9 cellular contexts compared by ENCODE assay signal in the genomic region with DNA sequence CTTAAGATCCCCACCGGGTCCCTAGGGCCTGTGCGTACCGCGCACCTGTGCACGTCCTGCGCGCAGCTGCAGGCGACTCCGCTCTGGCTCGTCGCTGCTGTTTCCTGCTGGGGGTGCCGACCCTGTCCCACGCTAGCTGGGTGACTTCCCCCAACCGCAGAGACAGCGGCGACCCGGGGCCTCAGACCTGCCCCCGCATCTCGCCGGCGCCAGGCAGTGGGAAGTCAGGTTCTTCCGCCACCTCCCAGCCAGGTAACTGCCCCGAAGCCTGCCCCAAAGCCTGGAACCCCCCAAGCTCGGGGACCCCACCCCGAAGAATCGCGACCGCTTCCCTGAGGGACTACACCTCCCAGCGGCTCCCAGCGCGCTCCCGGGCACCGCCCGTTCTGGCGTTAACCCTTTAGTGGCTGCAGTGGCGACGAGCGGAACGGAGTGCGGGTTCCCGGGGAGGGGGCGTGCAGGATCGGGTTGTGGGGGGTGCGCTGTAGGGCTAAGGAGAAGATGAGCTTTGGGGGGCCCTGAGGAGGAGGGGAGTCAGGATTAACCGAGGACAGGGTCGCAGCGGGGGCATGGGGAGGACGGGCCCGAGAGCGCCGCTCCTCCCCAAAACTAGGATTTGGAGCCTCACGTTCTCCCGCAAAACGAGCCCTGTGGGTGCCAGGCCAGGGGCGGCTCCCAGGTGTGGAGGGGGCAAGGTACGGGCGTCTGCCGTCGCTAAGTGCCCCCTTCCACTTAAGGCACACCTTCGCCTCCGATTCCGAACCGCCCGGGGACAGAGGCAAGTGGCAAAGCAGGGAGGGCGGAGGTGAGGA. TPM values are rescaled to one million over a fixed set of nuclear protein-coding genes. Genes with fewer than 3 reads are reported as not detected.
DNase-seq lines count a peak whose midpoint lies in the region; ATAC-seq, FAIRE-seq and TF ChIP-seq lines count a peak whose summit lies in the region.
"Had no signal": no experiment of that assay in that cellular context is flagged by ENCODE, and none has a peak within 500 bp of the region (broad histone marks: within the 10 kb centered on the region; RNA-seq: fewer than 3 reads in every experiment).

No MANE protein-coding gene starts in this region.

- peak overlapping the region; percentile 65 for H2AFZ ChIP-seq in astrocyte (ENCODE audit: low read depth, low read length)

- no peaks in the 10 kb centered on the region for H3K27me3 Mint-ChIP-seq in astrocyte (ENCODE audit: low read depth, unreplicated experiment)

- no peaks in the 10 kb centered on the region for H3K79me2 ChIP-seq in astrocyte (ENCODE audit: insufficient read depth, low read length)

- peak overlapping the region; percentile 96 for H3K4me2 ChIP-seq in astrocyte (ENCODE audit: low read length)

- no peak for TF ChIP-seq CTCF in astrocyte (IDR thresholded peaks at IDR 0.05; ENCODE audit: insufficient read depth, low read depth, low read length)
- TF ChIP-seq CTCF in sigmoid colon (IDR thresholded peaks at IDR 0.05), result no peak

- TF ChIP-seq POLR2A in sigmoid colon (IDR thresholded peaks at IDR 0.05), result no peak

- peaks cover 8% of the 10 kb centered on the region for H3K36me3 Mint-ChIP-seq in astrocyte (ENCODE audit: low read depth, unreplicated experiment)

- DNase-seq in DMS114 treated with DMSO at 0.1 percent for 48 hours (lab: John Stamatoyannopoulos, UW; ENCODE audit: unreplicated experiment) (peak; percentile 28), SK-N-MC (ENCODE audit: low read depth, low spot score) (no peak), astrocyte (ENCODE audit: low read depth) (no peak), sigmoid colon (peak; percentile 78)

- H3K9me3 ChIP-seq in SK-N-MC (ENCODE audit: low read depth, low read length), result no peaks in the 10 kb centered on the region
- H3K9me3 ChIP-seq in astrocyte (ENCODE audit: insufficient read depth, low read depth, low read length), result peaks cover 2% of the 10 kb centered on the region
- H3K9me3 ChIP-seq in sigmoid colon, result no peaks in the 10 kb centered on the region

- peaks cover 17% of the 10 kb centered on the region for H3K27me3 ChIP-seq in astrocyte (ENCODE audit: insufficient read depth, low read length)
- no peaks in the 10 kb centered on the region for H3K27me3 ChIP-seq in sigmoid colon

- no peaks in the 10 kb centered on the region for H3K4me1 Mint-ChIP-seq in astrocyte (ENCODE audit: low read depth, unreplicated experiment)

- H3K9ac ChIP-seq in SK-N-MC (ENCODE audit: insufficient read length) (peak overlapping the region; percentile 80), astrocyte (ENCODE audit: low read length) (peak overlapping the region; percentile 68)

- H4K20me1 ChIP-seq in astrocyte (ENCODE audit: insufficient read depth, low read length), result no peaks in the 10 kb centered on the region

- H3K36me3 ChIP-seq in SK-N-MC (ENCODE audit: insufficient read depth, low read length), result no peaks in the 10 kb centered on the region
- no peaks in the 10 kb centered on the region for H3K36me3 ChIP-seq in astrocyte (ENCODE audit: insufficient read depth, low read length)
- no peaks in the 10 kb centered on the region for H3K36me3 ChIP-seq in sigmoid colon

- H3K4me3 ChIP-seq in SK-N-MC, result peak overlapping the region; percentile 92
- peak overlapping the region; percentile 65 for H3K4me3 ChIP-seq in astrocyte (ENCODE audit: insufficient read depth, low read depth, low read length)
- peak overlapping the region; percentile 72 for H3K4me3 ChIP-seq in iPS-11a (ENCODE audit: low read depth, low read length)
- peak overlapping the region; percentile 63 to 87 (median 82) for H3K4me3 ChIP-seq in sigmoid colon

- no peak overlapping the region for H3K27ac ChIP-seq in SK-N-MC
- no peak overlapping the region for H3K27ac ChIP-seq in astrocyte (ENCODE audit: low read depth, low read length)
- peak overlapping the region; percentile 70 to 76 (median 74) for H3K27ac ChIP-seq in sigmoid colon

- H3K4me1 ChIP-seq in astrocyte (ENCODE audit: insufficient read depth, low read length), result peaks cover 19% of the 10 kb centered on the region
- H3K4me1 ChIP-seq in sigmoid colon, result peaks cover 0 to 24% (median 19%) of the 10 kb centered on the region in 4 donors

- ATAC-seq in HG02678 (IDR thresholded peaks at IDR 0.05; ENCODE audit: unreplicated experiment) (peak; percentile 75), HG03039 (IDR thresholded peaks at IDR 0.05; ENCODE audit: unreplicated experiment) (no peak), GM18520 (IDR thresholded peaks at IDR 0.05; ENCODE audit: unreplicated experiment) (no peak)

- intact Hi-C loops in sigmoid colon (cut with DNase I), result no loop called here

- no peaks in the 10 kb centered on the region for H3K9me3 Mint-ChIP-seq in astrocyte (ENCODE audit: unreplicated experiment)

- peak overlapping the region; percentile 84 for H3K4me3 Mint-ChIP-seq in astrocyte (ENCODE audit: unreplicated experiment)

- FAIRE-seq in astrocyte (lab: Jason Lieb, UNC), result no peak
- FAIRE-seq: TTC549 had no signal

- no peak for TF ChIP-seq EP300 in sigmoid colon (IDR thresholded peaks at IDR 0.05)

- WGBS in sigmoid colon, 2 donors, result 0% methylated on average over 65 of the region's 65 CpGs

- H3K27ac Mint-ChIP-seq in astrocyte (ENCODE audit: unreplicated experiment), result no peak overlapping the region

RNA-seq across cellular contexts. Expression of a gene that starts 0.6 kb away (rescaled TPM):
- 4.9 and 5.1 TPM in 2 replicates for total RNA-seq in astrocyte
- 10 to 100 TPM; 17.5 to 51.5 (median 34.9) TPM for total RNA-seq in sigmoid colon
- 10 to 100 TPM in 1 of 3 donors, 1 to 10 TPM in 2; 5.4 to 31.1 (median 6.5) TPM for polyA plus RNA-seq in sigmoid colon

RNA-seq across cellular contexts. Expression of a gene that starts 11.6 kb away (rescaled TPM):
- total RNA-seq in astrocyte (61.0 and 64.1 TPM in 2 replicates), sigmoid colon (10 to 100 TPM; 37.8 to 54.3 (median 49.3) TPM)
- 100 to 1,000 TPM in 1 of 3 donors, 10 to 100 TPM in 2; 87.9 to 115 (median 98.5) TPM for polyA plus RNA-seq in sigmoid colon

RNA-seq across cellular contexts. Expression of a gene that starts 21.0 kb away (rescaled TPM):
- total RNA-seq in astrocyte, result 76.5 and 80.8 TPM in 2 replicates
- 100 to 1,000 TPM in 3 of 4 donors, 10 to 100 TPM in 1; 94.2 to 221 (median 132) TPM for total RNA-seq in sigmoid colon
- polyA plus RNA-seq in sigmoid colon, result 100 to 1,000 TPM in 1 of 3 donors, 10 to 100 TPM in 2; 18.0 to 146 (median 22.0) TPM

Comparison
In these comparisons a context has a peak if more than half of its experiments do, and no peak if none do; other contexts are left out.
1. DNase-seq: peak in DMS114 treated with DMSO at 0.1 percent for 48 hours (single experiment) and sigmoid colon (single experiment); none in SK-N-MC (single experiment) and astrocyte (single experiment).
2. H3K27ac ChIP-seq: peak in sigmoid colon (4 of 4); none in SK-N-MC (single experiment) and astrocyte (single experiment).
3. Peak in every context shown above with its lines, with median percentiles within 50 percentile points of each other: H3K4me3 ChIP-seq.